In the genomic region with DNA sequence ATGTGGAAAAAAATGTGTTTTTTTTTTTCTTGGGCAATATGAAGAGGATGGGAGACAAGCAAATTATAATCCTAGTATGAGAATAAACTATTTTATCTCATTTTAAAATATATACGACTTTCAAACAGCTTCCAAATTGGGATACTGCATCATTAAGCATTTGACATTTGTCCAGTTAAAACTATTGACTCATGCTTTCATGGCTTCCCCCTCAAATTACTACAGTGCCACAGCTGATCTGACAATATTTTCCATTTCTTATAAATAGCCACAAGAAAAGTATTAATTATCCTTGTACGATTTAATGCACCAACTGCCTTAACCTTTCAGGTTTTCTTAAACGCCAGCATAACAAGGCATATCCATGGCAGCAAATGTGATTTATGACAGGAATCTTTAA, we compare ENCODE assay signal across 16 cellular contexts.
"Had no signal": no experiment of that assay in that cellular context is flagged by ENCODE, and none has a peak within 500 bp of the region (broad histone marks: within the 10 kb centered on the region; RNA-seq: fewer than 3 reads in every experiment).

No MANE protein-coding gene starts in this region.

- H3K27me3 ChIP-seq: adrenal gland, body of pancreas, dorsolateral prefrontal cortex, vagina had no signal

- H3K4me1 ChIP-seq: adrenal gland, body of pancreas, lower lobe of right lung, vagina had no signal

- H3K27ac ChIP-seq: adrenal gland, body of pancreas, lower lobe of right lung, vagina, WERI-Rb-1 had no signal

- ATAC-seq: activated naive CD4-positive, alpha-beta T cell treated with anti-CD3 and anti-CD28 coated beads, Interleukin-2, amount 50 U/mL, for 72 hours; body of pancreas; lower lobe of right lung had no signal

- H3K36me3 ChIP-seq: adrenal gland, lower lobe of right lung, vagina, WERI-Rb-1 had no signal

- DNase-seq: activated CD4-positive, alpha-beta T cell treated with anti-CD3 and anti-CD28 coated beads for 1 hour; activated gamma-delta T cell; adrenal gland; body of pancreas; caudate nucleus; dorsolateral prefrontal cortex; glutamatergic neuron; hippocampal formation; islet precursor cell; lower lobe of right lung; stimulated activated CD4-positive, alpha-beta T cell treated with anti-CD3 and anti-CD28 coated beads, Interleukin-2, amount 100 ng/mL, for 24 hours; T-helper 2 cell; trophoblast cell; WERI-Rb-1 had no signal

- H3K4me3 ChIP-seq: adrenal gland, body of pancreas, dorsolateral prefrontal cortex, lower lobe of right lung, vagina had no signal

- H3K9me3 ChIP-seq: adrenal gland, body of pancreas, lower lobe of right lung, vagina had no signal
